ENCODE assay signal across 15 cellular contexts in the genomic region with DNA sequence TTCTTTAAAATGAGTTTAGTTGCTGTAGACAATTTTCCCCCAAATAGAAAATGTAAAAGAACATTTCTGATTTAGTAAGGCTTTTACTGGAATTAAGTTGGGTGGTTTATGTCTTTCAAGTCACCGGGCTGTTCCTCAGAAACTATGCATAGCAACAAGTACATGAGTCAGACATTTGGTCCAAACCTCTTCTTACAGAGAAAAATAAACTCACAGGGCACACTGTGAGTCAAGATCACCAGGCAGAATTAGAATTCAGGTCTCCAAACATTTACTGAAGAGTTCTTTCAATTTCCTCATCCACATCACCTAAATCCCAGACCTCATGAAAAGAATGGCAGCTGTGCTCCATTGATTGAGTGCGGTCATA.
DNase-seq lines count a peak whose midpoint lies in the region; TF ChIP-seq lines count a peak whose summit lies in the region.
"Had no signal": no experiment of that assay in that cellular context is flagged by ENCODE, and none has a peak within 500 bp of the region (broad histone marks: within the 10 kb centered on the region; RNA-seq: fewer than 3 reads in every experiment).

No MANE protein-coding gene starts in this region.

- no peak for TF ChIP-seq CTCF in choroid plexus epithelial cell (conservative IDR thresholded peaks at IDR 0.05; ENCODE audit: low read depth, low read length)

- DNase-seq in ELR (ENCODE audit: low read depth): peak; percentile 59
- DNase-seq in M059J (ENCODE audit: low read depth): peak; percentile 65
- DNase-seq in choroid plexus epithelial cell (ENCODE audit: low read depth): peak; percentile 92
- peak; percentile 36 for DNase-seq in non-pigmented ciliary epithelial cell (ENCODE audit: low read depth)
- DNase-seq in GM03348 (ENCODE audit: low spot score): no peak
- no peak for DNase-seq in putamen (ENCODE audit: low spot score)
- no peak for DNase-seq in NCI-H2081 treated with DMSO at 0.1 percent for 48 hours (lab: John Stamatoyannopoulos, UW)
- DNase-seq in activated effector memory CD4-positive, alpha-beta T cell treated with anti-CD3 and anti-CD28 coated beads, Interleukin-2, amount 50 U/mL, for 16 hours: no peak
- DNase-seq: Calu3, dorsolateral prefrontal cortex, NCI-H1694, pancreas, T-helper 9 cell had no signal

- H3K4me3 ChIP-seq in choroid plexus epithelial cell (ENCODE audit: low read depth, low read length): no peak overlapping the region
- H3K4me3 ChIP-seq: dorsolateral prefrontal cortex, GM12878, pancreas, skin epidermis had no signal

Comparison
In these comparisons a context has a peak if more than half of its experiments do, and no peak if none do; other contexts are left out.
1. DNase-seq: peak in ELR (single experiment), M059J (single experiment), choroid plexus epithelial cell (single experiment) and non-pigmented ciliary epithelial cell (single experiment); none in GM03348 (single experiment), putamen (single experiment), NCI-H2081 treated with DMSO at 0.1 percent for 48 hours (single experiment) and activated effector memory CD4-positive, alpha-beta T cell treated with anti-CD3 and anti-CD28 coated beads, Interleukin-2, amount 50 U/mL, for 16 hours (single experiment).